Comparison of ENCODE assay signal across 33 cellular contexts in the genomic region with DNA sequence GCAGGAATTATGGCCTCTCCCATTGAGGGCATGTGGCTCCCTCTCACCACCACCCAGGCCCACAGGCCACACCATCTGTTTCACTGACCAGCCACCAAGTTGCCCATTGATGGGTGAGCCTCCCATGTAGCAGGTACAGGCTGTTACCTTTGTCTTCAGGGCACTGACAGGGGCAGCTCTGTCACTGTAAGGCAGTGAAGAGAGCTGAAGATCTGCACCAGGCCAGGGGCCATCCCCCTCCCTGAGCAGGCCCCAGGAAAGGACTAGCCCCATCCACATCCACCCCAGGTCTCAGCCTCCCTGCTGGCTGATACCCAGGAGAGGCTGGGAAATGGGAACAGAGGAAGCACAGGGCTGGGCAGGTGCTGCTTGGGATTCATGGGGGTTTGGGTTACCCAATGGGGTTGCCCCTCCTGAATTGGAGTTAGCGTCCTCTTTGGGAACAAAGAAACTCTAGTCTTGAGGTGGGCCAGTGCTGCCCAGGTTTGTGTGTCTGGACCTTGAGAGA.
"Had no signal": no experiment of that assay in that cellular context is flagged by ENCODE, and none has a peak within 500 bp of the region (broad histone marks: within the 10 kb centered on the region; RNA-seq: fewer than 3 reads in every experiment).

No MANE protein-coding gene starts in this region.

- H3K27ac ChIP-seq: ascending aorta, breast epithelium, cardiac muscle cell, colonic mucosa, dorsolateral prefrontal cortex, foreskin keratinocyte, gastrocnemius medialis, WERI-Rb-1 had no signal

- H3K9me3 ChIP-seq: colonic mucosa, gastrocnemius medialis had no signal

- DNase-seq: activated B cell treated with CpG ODN at 0.5 μM for 24 hours; activated CD4-positive, alpha-beta T cell treated with anti-CD3 and anti-CD28 coated beads for 48 hours; activated CD4-positive, alpha-beta T cell treated with anti-CD3 and anti-CD28 coated beads, Interleukin-2, amount 50 U/mL, for 1 hour; activated CD4-positive, alpha-beta T cell treated with anti-CD3 and anti-CD28 coated beads, Interleukin-2, amount 50 U/mL, for 48 hours; activated CD8-positive, alpha-beta memory T cell treated with anti-CD3 and anti-CD28 coated beads, Interleukin-2, amount 10 ng/mL, durations not matched to agents 7 days and 5 days; activated CD8-positive, alpha-beta memory T cell treated with anti-CD3 and anti-CD28 coated beads, Interleukin-2, amount 50 U/mL, for 4 hours; activated CD8-positive, alpha-beta T cell treated with anti-CD3 and anti-CD28 coated beads for 36 hours; activated gamma-delta T cell; activated naive CD4-positive, alpha-beta T cell; activated naive CD4-positive, alpha-beta T cell treated with anti-CD3 and anti-CD28 coated beads, Interleukin-2, amount 10 ng/mL, durations not matched to agents 7 days and 5 days; activated naive CD8-positive, alpha-beta T cell treated with anti-CD3 and anti-CD28 coated beads, Interleukin-2, amount 10 ng/mL, durations not matched to agents 7 days and 5 days; activated T-cell treated with anti-CD3 and anti-CD28 coated beads for 4 hours; activated T-cell treated with anti-CD3 and anti-CD28 coated beads, Interleukin-2, amount 50 U/mL, for 24 hours; activated T-cell treated with anti-CD3 and anti-CD28 coated beads, Interleukin-2, amount 50 U/mL, for 72 hours; central memory CD4-positive, alpha-beta T cell; cerebellar nuclear complex; colonic mucosa; effector memory CD4-positive, alpha-beta T cell; endodermal cell; foreskin keratinocyte; gastrocnemius medialis; glutamatergic neuron; T-helper 1 cell; T-helper 17 cell; T1000; WERI-Rb-1 had no signal

- H3K36me3 ChIP-seq: ascending aorta, breast epithelium, cardiac muscle cell, colonic mucosa, gastrocnemius medialis, WERI-Rb-1 had no signal

- H3K4me1 ChIP-seq: ascending aorta, breast epithelium, colonic mucosa, foreskin keratinocyte, gastrocnemius medialis had no signal

- ATAC-seq: activated CD4-positive, CD25-positive, alpha-beta regulatory T cell treated with anti-CD3 and anti-CD28 coated beads, Interleukin-2, amount 50 U/mL, for 24 hours; activated CD8-positive, alpha-beta memory T cell treated with anti-CD3 and anti-CD28 coated beads, Interleukin-2, amount 10 ng/mL, durations not matched to agents 7 days and 5 days; activated CD8-positive, alpha-beta T cell treated with anti-CD3 and anti-CD28 coated beads for 36 hours; activated naive CD4-positive, alpha-beta T cell treated with anti-CD3 and anti-CD28 coated beads, Interleukin-2, amount 50 U/mL, for 72 hours; activated T-cell treated with anti-CD3 and anti-CD28 coated beads, Interleukin-2, amount 50 U/mL, for 72 hours; esophagus mucosa; foreskin keratinocyte; gastrocnemius medialis; T-helper 17 cell had no signal

- H3K27me3 ChIP-seq: ascending aorta, breast epithelium, cardiac muscle cell, colonic mucosa, foreskin keratinocyte, gastrocnemius medialis had no signal

- H3K4me3 ChIP-seq: ascending aorta, breast epithelium, cardiac muscle cell, colonic mucosa, dorsolateral prefrontal cortex, gastrocnemius medialis had no signal
